8 cellular contexts compared by ENCODE assay signal in the genomic region with DNA sequence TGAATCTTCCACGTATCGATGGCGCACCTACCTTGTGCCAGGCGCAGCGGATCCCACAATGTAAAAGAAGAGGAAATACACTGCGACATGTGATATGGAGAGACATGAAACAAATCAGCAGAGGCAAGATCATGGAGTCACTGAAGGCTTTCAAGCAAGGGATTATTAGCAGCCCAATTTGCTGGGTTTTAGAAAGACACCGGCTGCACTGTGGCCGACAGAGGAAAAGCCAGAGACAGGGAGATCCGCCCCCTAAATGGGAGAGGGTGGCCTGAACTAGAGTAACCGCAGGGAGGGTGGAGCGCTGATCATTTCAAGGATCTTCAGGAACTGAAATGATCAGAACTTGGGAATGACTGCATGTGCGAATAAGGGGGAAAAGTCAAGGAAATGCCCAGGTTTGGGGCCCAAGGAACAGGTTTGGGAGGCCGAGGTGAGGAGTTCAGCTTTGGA. TPM values are rescaled to one million over a fixed set of nuclear protein-coding genes. Genes with fewer than 3 reads are reported as not detected.
DNase-seq lines count a peak whose midpoint lies in the region; ATAC-seq, FAIRE-seq and TF ChIP-seq lines count a peak whose summit lies in the region.

No MANE protein-coding gene starts in this region.

- H3K4me1 ChIP-seq in cardiac muscle cell (ENCODE audit: low read depth) (peaks cover 13% of the 10 kb centered on the region), tibial nerve (peaks cover 5 to 56% (median 19%) of the 10 kb centered on the region in 4 donors)

- H3K4me1 Mint-ChIP-seq in activated naive CD8-positive, alpha-beta T cell (ENCODE audit: low read depth), result peaks cover 56% of the 10 kb centered on the region

- H3K27me3 ChIP-seq in cardiac muscle cell, result no peaks in the 10 kb centered on the region
- H3K27me3 ChIP-seq in kidney epithelial cell (ENCODE audit: control insufficient read depth, insufficient read depth, low read length), result no peaks in the 10 kb centered on the region
- H3K27me3 ChIP-seq in tibial nerve, result no peaks in the 10 kb centered on the region

- DNase-seq in cardiac muscle cell (ENCODE audit: low read depth in 1 of 2, low spot score in 1 of 2) (no peak), Right ventricle myocardium superior (no peak), kidney epithelial cell (ENCODE audit: low read depth) (no peak), tibial nerve (ENCODE audit: low spot score in 2 of 2) (no peak), midbrain (lab: John Stamatoyannopoulos, UW) (no peak), NCI-H1694 treated with DMSO at 0.1 percent for 48 hours (lab: John Stamatoyannopoulos, UW) (no peak), HTR-8/SVneo (ENCODE audit: insufficient read length, low spot score) (no peak)

- no peak for FAIRE-seq in HTR-8/SVneo (lab: Jason Lieb, UNC)

- H3K9me3 ChIP-seq in cardiac muscle cell (ENCODE audit: low read depth) (no peaks in the 10 kb centered on the region), tibial nerve (no peaks in the 10 kb centered on the region)

- peaks cover 4% of the 10 kb centered on the region for H3K36me3 Mint-ChIP-seq in activated naive CD8-positive, alpha-beta T cell

- TF ChIP-seq CTCF in cardiac muscle cell (IDR thresholded peaks at IDR 0.05; ENCODE audit: low read depth, low read length) (no peak), kidney epithelial cell (IDR thresholded peaks at IDR 0.05; ENCODE audit: insufficient read depth, low read length, poor library complexity, severe bottlenecking) (no peak), tibial nerve (IDR thresholded peaks at IDR 0.05) (no peak)

- H3K36me3 ChIP-seq in cardiac muscle cell, result peaks cover 13% of the 10 kb centered on the region
- peaks cover under 1% of the 10 kb centered on the region for H3K36me3 ChIP-seq in kidney epithelial cell (ENCODE audit: control insufficient read depth, insufficient read depth, low read length)
- peaks cover 0 to 34% (median 15%) of the 10 kb centered on the region in 3 donors for H3K36me3 ChIP-seq in tibial nerve

- peaks cover 13% of the 10 kb centered on the region for H3K9me3 Mint-ChIP-seq in activated naive CD8-positive, alpha-beta T cell (ENCODE audit: low read depth)

- peak overlapping the region; percentile 99 for H3K4me3 Mint-ChIP-seq in activated naive CD8-positive, alpha-beta T cell

- no peaks in the 10 kb centered on the region for H3K27me3 Mint-ChIP-seq in activated naive CD8-positive, alpha-beta T cell

- intact Hi-C loops in Right ventricle myocardium superior (cut with DNase I), result loop anchor here (10.0 kb wide), 1 partner anchor 93 kb away; a partner anchor contains a TSS

- no peak for TF ChIP-seq POLR2A in tibial nerve (IDR thresholded peaks at IDR 0.05)

- ATAC-seq in Right ventricle myocardium superior (ENCODE audit: poor library complexity), result no peak

- 38 to 67% methylated on average over 13 of the region's 13 CpGs for WGBS in tibial nerve, 2 donors

- H3K27ac ChIP-seq in cardiac muscle cell, result peak overlapping the region; percentile 73
- peak overlapping the region; percentile 46 to 86 (median 84) for H3K27ac ChIP-seq in tibial nerve

- no peak for TF ChIP-seq EP300 in tibial nerve (IDR thresholded peaks at IDR 0.05)

- H3K4me3 ChIP-seq in cardiac muscle cell, result peak overlapping the region; percentile 90
- H3K4me3 ChIP-seq in kidney epithelial cell (ENCODE audit: low read depth, low read length), result peak overlapping the region; percentile 87
- peak overlapping the region; percentile 88 to 98 (median 92) for H3K4me3 ChIP-seq in tibial nerve

- peak overlapping the region; percentile 92 for H3K27ac Mint-ChIP-seq in activated naive CD8-positive, alpha-beta T cell

RNA-seq across cellular contexts. Expression of a gene that starts 0.6 kb away (rescaled TPM):
- total RNA-seq in cardiac muscle cell (11.5 and 12.8 TPM in 2 replicates), Right ventricle myocardium superior (11.2 TPM), kidney epithelial cell (9.9 and 21.2 TPM in 2 replicates), tibial nerve (10 to 100 TPM; 13.4 to 21.0 (median 15.4) TPM)
- 23.9 and 37.8 TPM in 2 replicates for polyA plus RNA-seq in cardiac muscle cell

RNA-seq across cellular contexts. Expression of a gene that starts 26.1 kb away (rescaled TPM):
- total RNA-seq in cardiac muscle cell (37.3 and 60.7 TPM in 2 replicates), Right ventricle myocardium superior (11.8 TPM), kidney epithelial cell (37.2 and 39.2 TPM in 2 replicates), tibial nerve (10 to 100 TPM in 3 of 4 donors, 1 to 10 TPM in 1; 6.9 to 20.4 (median 15.8) TPM)
- 67.7 and 91.1 TPM in 2 replicates for polyA plus RNA-seq in cardiac muscle cell

RNA-seq across cellular contexts. Expression of a gene that starts 55.0 kb away (rescaled TPM):
- total RNA-seq in cardiac muscle cell (125 and 126 TPM in 2 replicates), Right ventricle myocardium superior (158 TPM), kidney epithelial cell (85.4 and 90.0 TPM in 2 replicates), tibial nerve (100 to 1,000 TPM in 2 of 4 donors, 10 to 100 TPM in 2; 79.8 to 105 (median 99.4) TPM)
- polyA plus RNA-seq in cardiac muscle cell, result 102 and 109 TPM in 2 replicates

RNA-seq across cellular contexts. Expression of a gene that starts 59.5 kb away (rescaled TPM):
- total RNA-seq in cardiac muscle cell (52.4 and 54.5 TPM in 2 replicates), Right ventricle myocardium superior (55.1 TPM), kidney epithelial cell (56.4 and 59.6 TPM in 2 replicates), tibial nerve (100 to 1,000 TPM in 1 of 4 donors, 10 to 100 TPM in 3; 25.5 to 950 (median 39.0) TPM)
- 24.4 and 27.3 TPM in 2 replicates for polyA plus RNA-seq in cardiac muscle cell
